ENCODE assay signal across 21 cellular contexts in the genomic region with DNA sequence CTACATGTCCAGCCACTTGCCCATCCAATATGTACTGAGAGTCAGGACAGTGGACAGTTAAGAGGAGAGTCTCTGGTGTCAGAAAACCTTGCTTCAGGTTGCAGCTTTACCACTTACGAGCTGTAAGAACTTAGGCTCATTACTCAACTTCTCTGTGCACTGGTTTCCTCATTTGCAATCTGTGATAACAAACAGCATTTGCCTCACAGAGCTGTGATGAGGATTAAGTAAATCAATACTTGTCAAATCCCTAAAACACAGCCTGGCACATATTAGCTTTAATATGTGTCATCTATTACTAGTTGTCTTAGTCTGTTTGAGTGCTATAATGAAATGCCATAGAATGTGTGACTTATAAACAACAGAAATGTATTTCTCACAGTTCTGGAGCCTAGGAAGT. TPM values are rescaled to one million over a fixed set of nuclear protein-coding genes. Genes with fewer than 3 reads are reported as not detected.
DNase-seq lines count a peak whose midpoint lies in the region; FAIRE-seq and TF ChIP-seq lines count a peak whose summit lies in the region.
"Had no signal": no experiment of that assay in that cellular context is flagged by ENCODE, and none has a peak within 500 bp of the region (broad histone marks: within the 10 kb centered on the region; RNA-seq: fewer than 3 reads in every experiment).

No MANE protein-coding gene starts in this region.

- H3K9me3 Mint-ChIP-seq in nephron progenitor cell (no peaks in the 10 kb centered on the region), progenitor cell of endocrine pancreas (ENCODE audit: low read depth) (no peaks in the 10 kb centered on the region)
- H3K9me3 Mint-ChIP-seq in activated naive CD8-positive, alpha-beta T cell treated with anti-CD3 and anti-CD28 coated beads for 36 hours: no peaks in the 10 kb centered on the region

- peak overlapping the region; percentile 16 for H3K27ac Mint-ChIP-seq in nephron progenitor cell
- no peak overlapping the region for H3K27ac Mint-ChIP-seq in activated naive CD8-positive, alpha-beta T cell treated with anti-CD3 and anti-CD28 coated beads for 36 hours
- no peak overlapping the region for H3K27ac Mint-ChIP-seq in progenitor cell of endocrine pancreas

- no peak for TF ChIP-seq POLR2A in NB4 (IDR thresholded peaks at IDR 0.05; ENCODE audit: extremely low read depth, insufficient read length)

- H3K4me3 Mint-ChIP-seq in nephron progenitor cell (no peak overlapping the region), progenitor cell of endocrine pancreas (ENCODE audit: low read depth) (no peak overlapping the region)
- H3K4me3 Mint-ChIP-seq in activated naive CD8-positive, alpha-beta T cell treated with anti-CD3 and anti-CD28 coated beads for 36 hours: no peak overlapping the region

- FAIRE-seq in D721Med (lab: Jason Lieb, UNC): peak; percentile 77
- FAIRE-seq: HTR-8/SVneo, RCC 7860 had no signal

- H3K4me3 ChIP-seq in NB4 (ENCODE audit: low read depth, low read length): no peak overlapping the region
- H3K4me3 ChIP-seq: GM23248, SK-N-MC had no signal

- H3K4me1 Mint-ChIP-seq in nephron progenitor cell (no peaks in the 10 kb centered on the region), progenitor cell of endocrine pancreas (ENCODE audit: low read depth) (no peaks in the 10 kb centered on the region)
- peaks cover 4% of the 10 kb centered on the region for H3K4me1 Mint-ChIP-seq in activated naive CD8-positive, alpha-beta T cell treated with anti-CD3 and anti-CD28 coated beads for 36 hours

- DNase-seq in D721Med (ENCODE audit: insufficient read length, low spot score) (no peak), NB4 (ENCODE audit: low read depth) (peak; percentile 15), SKM-1 (lab: John Stamatoyannopoulos, UW; ENCODE audit: unreplicated experiment) (peak; percentile 8), nephron progenitor cell (no peak), middle frontal gyrus (ENCODE audit: extremely low spot score, low spot score) (no peak), progenitor cell of endocrine pancreas (ENCODE audit: low spot score, unreplicated experiment) (no peak)
- DNase-seq in activated naive CD8-positive, alpha-beta T cell treated with anti-CD3 and anti-CD28 coated beads for 36 hours: no peak
- DNase-seq: DMS 273 treated with DMSO at 0.1 percent for 48 hours, DND-41, GM23248, HCEC 1CT, IMR-90, NCI-H1105 treated with DMSO at 0.1 percent for 48 hours, NCI-H1694 treated with DMSO at 0.1 percent for 48 hours, NCI-H2227 treated with DMSO at 0.1 percent for 48 hours, NCI-H510A treated with DMSO at 0.1 percent for 48 hours, NCI-H774, T-helper 1 cell had no signal

- H3K27me3 Mint-ChIP-seq in nephron progenitor cell (ENCODE audit: low read depth, poor library complexity) (no peaks in the 10 kb centered on the region), progenitor cell of endocrine pancreas (no peaks in the 10 kb centered on the region)
- no peaks in the 10 kb centered on the region for H3K27me3 Mint-ChIP-seq in activated naive CD8-positive, alpha-beta T cell treated with anti-CD3 and anti-CD28 coated beads for 36 hours

- no peak for TF ChIP-seq CTCF in D721Med (IDR thresholded peaks at IDR 0.05; ENCODE audit: insufficient read depth, missing control alignments)
- TF ChIP-seq CTCF in NB4 (IDR thresholded peaks at IDR 0.05; ENCODE audit: low read depth, low read length): no peak
- no peak for TF ChIP-seq CTCF in nephron progenitor cell (IDR thresholded peaks at IDR 0.05)
- no peak for TF ChIP-seq CTCF in progenitor cell of endocrine pancreas (IDR thresholded peaks at IDR 0.05; ENCODE audit: unreplicated experiment)

- peaks cover 20% of the 10 kb centered on the region for H3K36me3 Mint-ChIP-seq in nephron progenitor cell (ENCODE audit: low read depth)
- peaks cover 28% of the 10 kb centered on the region for H3K36me3 Mint-ChIP-seq in activated naive CD8-positive, alpha-beta T cell treated with anti-CD3 and anti-CD28 coated beads for 36 hours
- peaks cover 5% of the 10 kb centered on the region for H3K36me3 Mint-ChIP-seq in progenitor cell of endocrine pancreas (ENCODE audit: insufficient read depth)

RNA-seq across cellular contexts. Expression of a gene that starts 8.5 kb away (rescaled TPM):
- 10 to 100 TPM; 12.0 to 14.3 TPM for total RNA-seq in activated naive CD8-positive, alpha-beta T cell treated with anti-CD3 and anti-CD28 coated beads for 36 hours
- 19.4 and 20.9 TPM in 2 replicates for total RNA-seq in progenitor cell of endocrine pancreas

Comparison
In these comparisons a context has a peak if more than half of its experiments do, and no peak if none do; other contexts are left out.
1. DNase-seq: peak in NB4 (single experiment) and SKM-1 (single experiment); none in D721Med (single experiment), nephron progenitor cell (single experiment), middle frontal gyrus (single experiment), activated naive CD8-positive, alpha-beta T cell treated with anti-CD3 and anti-CD28 coated beads for 36 hours (single experiment) and progenitor cell of endocrine pancreas (single experiment).